ENCODE assay signal across 8 cellular contexts in the genomic region with DNA sequence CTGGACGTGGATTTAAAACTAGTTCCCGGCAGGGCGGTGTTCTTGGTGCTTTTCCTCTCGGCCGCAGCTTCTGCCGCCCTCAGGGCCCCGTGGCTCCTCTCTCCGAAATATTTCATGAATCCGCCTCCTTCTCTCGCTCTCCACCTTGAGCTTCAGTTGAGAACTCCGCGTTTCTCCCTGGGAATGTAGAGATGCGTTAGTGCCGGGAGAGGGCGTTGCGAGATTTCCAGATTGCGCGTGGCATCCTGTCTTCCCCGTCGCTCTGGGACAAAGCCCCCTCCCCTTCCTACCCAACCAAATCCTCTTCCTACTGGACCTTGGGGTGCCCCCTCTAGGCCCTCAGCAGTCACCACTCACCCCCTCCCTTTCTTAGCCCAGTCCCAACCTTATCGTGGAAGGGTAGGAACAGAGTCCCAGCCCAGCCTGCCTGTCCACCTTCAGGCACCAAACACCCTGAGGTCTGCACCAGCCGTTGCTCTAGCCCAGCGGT. TPM values are rescaled to one million over a fixed set of nuclear protein-coding genes. Genes with fewer than 3 reads are reported as not detected.
A peak's percentile ranks its signal among the peaks of the same experiment; 100 is the strongest.
DNase-seq lines count a peak whose midpoint lies in the region; ATAC-seq, FAIRE-seq and TF ChIP-seq lines count a peak whose summit lies in the region.

No MANE protein-coding gene starts in this region.

- FAIRE-seq in G401.6 (lab: Jason Lieb, UNC), result peak; percentile 65

- POLR2A ChIA-PET in AG04450 (lab: Yijun Ruan, JAX), result interaction anchor here (0.6 kb wide), 1 partner anchor 12 kb away, joined by 4 read pairs; no protein-coding TSS in a partner anchor

- peak; percentile 78 for TF ChIP-seq CTCF in AG04450 (IDR thresholded peaks at IDR 0.05; ENCODE audit: low read depth, low read length)

- peak overlapping the region; percentile 39 for H3K27ac Mint-ChIP-seq in stimulated activated naive B cell treated with anti-CD40 and anti-IgM and Interleukin-4, amounts not matched to agents 10 μg/mL and 1 μg/mL and 100 μg/mL, for 72 hours

- peak overlapping the region; percentile 51 to 75 for H3K4me3 Mint-ChIP-seq in stimulated activated naive B cell treated with anti-CD40 and anti-IgM and Interleukin-4, amounts not matched to agents 10 μg/mL and 1 μg/mL and 100 μg/mL, for 72 hours

- ATAC-seq in stimulated activated naive B cell treated with anti-CD40 and anti-IgM and Interleukin-4, amounts not matched to agents 10 μg/mL and 1 μg/mL and 100 μg/mL, for 72 hours (replicated peaks), result peak; percentile 27 to 44
- ATAC-seq in HG03521 (IDR thresholded peaks at IDR 0.05; ENCODE audit: unreplicated experiment), result no peak
- no peak for ATAC-seq in HG02763 (IDR thresholded peaks at IDR 0.05; ENCODE audit: unreplicated experiment)

- CTCF ChIA-PET in AG04450 (lab: Charles Lee), result interaction anchor here (0.5 to 4.6 kb wide), 32 partner anchors 7 to 904 kb away, joined by 3 to 82 read pairs (median 4); partner anchors contain the start of gene RAC2

- H3K36me3 Mint-ChIP-seq in stimulated activated naive B cell treated with anti-CD40 and anti-IgM and Interleukin-4, amounts not matched to agents 10 μg/mL and 1 μg/mL and 100 μg/mL, for 72 hours, result peaks cover 0 to 2% of the 10 kb centered on the region in 2 donors

- no peak for DNase-seq in AG04450 (ENCODE audit: low read depth, low spot score)
- peak; percentile 73 for DNase-seq in RPMI8226
- peak; percentile 22 for DNase-seq in glomerular visceral epithelial cell (ENCODE audit: extremely low spot score)
- no peak for DNase-seq in stimulated activated naive B cell treated with anti-CD40 and anti-IgM and Interleukin-4, amounts not matched to agents 10 μg/mL and 1 μg/mL and 100 μg/mL, for 72 hours
- DNase-seq in central memory CD4-positive, alpha-beta T cell, result no peak

- H3K4me1 Mint-ChIP-seq in stimulated activated naive B cell treated with anti-CD40 and anti-IgM and Interleukin-4, amounts not matched to agents 10 μg/mL and 1 μg/mL and 100 μg/mL, for 72 hours, result peaks cover 37 to 45% of the 10 kb centered on the region in 2 donors

- H3K27me3 ChIP-seq in AG04450 (ENCODE audit: control insufficient read depth, insufficient read depth, low read length), result peaks cover 5% of the 10 kb centered on the region

- H3K4me3 ChIP-seq in AG04450 (ENCODE audit: low read depth, low read length), result peak overlapping the region; percentile 17; the same call in 1 of the 2 replicates

- H3K9me3 Mint-ChIP-seq in stimulated activated naive B cell treated with anti-CD40 and anti-IgM and Interleukin-4, amounts not matched to agents 10 μg/mL and 1 μg/mL and 100 μg/mL, for 72 hours, result peaks cover 0 to 2% of the 10 kb centered on the region in 2 donors

- peaks cover 0 to 7% of the 10 kb centered on the region in 2 donors for H3K27me3 Mint-ChIP-seq in stimulated activated naive B cell treated with anti-CD40 and anti-IgM and Interleukin-4, amounts not matched to agents 10 μg/mL and 1 μg/mL and 100 μg/mL, for 72 hours

- no peak overlapping the region for H3K27ac ChIP-seq in AG04450 (ENCODE audit: low read depth, low read length)

- peaks cover 13% of the 10 kb centered on the region for H3K9me3 ChIP-seq in AG04450 (ENCODE audit: control insufficient read depth, insufficient read depth, low read length)

RNA-seq across cellular contexts. Expression of gene RAC2, which starts 15.5 kb away (rescaled TPM):
- 25.0 and 35.9 TPM in 2 replicates for polyA plus RNA-seq in AG04450 (2011; rRNA removed)
- polyA minus RNA-seq in AG04450 (2011; rRNA and poly(A)+ RNA removed), result 28.9 and 38.2 TPM in 2 replicates

RNA-seq across cellular contexts. Expression of gene CYTH4, which starts 22.7 kb away (rescaled TPM):
- 0.33 and 0.82 TPM in 2 replicates for polyA plus RNA-seq in AG04450 (2011; rRNA removed)
- 0.48 and 3.1 TPM in 2 replicates for polyA minus RNA-seq in AG04450 (2011; rRNA and poly(A)+ RNA removed)

RNA-seq across cellular contexts. Expression of gene SSTR3, which starts 47.3 kb away (rescaled TPM):
- polyA plus RNA-seq in AG04450 (2011; rRNA removed), result 0.06 and 0.14 TPM in 2 replicates
- polyA minus RNA-seq in AG04450 (2011; rRNA and poly(A)+ RNA removed), result 0.09 and 0.14 TPM in 2 replicates

Comparison
In these comparisons a context has a peak if more than half of its experiments do, and no peak if none do; other contexts are left out.
1. DNase-seq: peak in RPMI8226 (single experiment) and glomerular visceral epithelial cell (single experiment); none in AG04450 (single experiment), stimulated activated naive B cell treated with anti-CD40 and anti-IgM and Interleukin-4, amounts not matched to agents 10 μg/mL and 1 μg/mL and 100 μg/mL, for 72 hours (single experiment) and central memory CD4-positive, alpha-beta T cell (single experiment).
2. ATAC-seq: peak in stimulated activated naive B cell treated with anti-CD40 and anti-IgM and Interleukin-4, amounts not matched to agents 10 μg/mL and 1 μg/mL and 100 μg/mL, for 72 hours (2 of 2); none in HG03521 (single experiment) and HG02763 (single experiment).